11 cellular contexts compared by ENCODE assay signal in the genomic region with DNA sequence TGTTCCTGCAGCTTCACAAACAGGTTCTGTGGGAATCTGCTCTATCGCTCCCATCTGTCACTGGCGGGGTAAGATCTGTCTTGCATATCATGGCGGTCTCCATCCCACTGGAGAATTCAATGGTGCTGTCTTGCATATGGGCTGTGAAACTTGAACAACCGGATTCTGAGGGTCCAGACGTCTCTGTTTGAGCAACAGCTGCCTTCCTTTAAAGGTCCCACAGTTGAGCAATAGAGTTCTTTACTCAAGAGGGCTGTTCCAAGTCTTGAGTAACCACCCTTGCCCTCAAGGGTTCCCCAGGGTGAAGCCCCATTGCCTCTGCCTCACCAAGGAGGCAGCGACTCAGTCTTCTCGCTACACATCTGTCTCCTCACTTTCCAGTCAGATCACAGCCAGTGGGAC. TPM values are rescaled to one million over a fixed set of nuclear protein-coding genes. Genes with fewer than 3 reads are reported as not detected.
DNase-seq lines count a peak whose midpoint lies in the region; ATAC-seq, FAIRE-seq and TF ChIP-seq lines count a peak whose summit lies in the region.
"Had no signal": no experiment of that assay in that cellular context is flagged by ENCODE, and none has a peak within 500 bp of the region (broad histone marks: within the 10 kb centered on the region; RNA-seq: fewer than 3 reads in every experiment).

No MANE protein-coding gene starts in this region.

- H3K4me3 ChIP-seq in A549 (no peak overlapping the region), cardiac fibroblast (replicated peaks in 1 of 2; ENCODE audit: low read depth in 2 of 2, low read length in 2 of 2) (no peak overlapping the region), mesenchymal stem cell (ENCODE audit: insufficient read depth in 1 of 2, low read depth in 1 of 2, low read length in 2 of 2) (no peak overlapping the region)
- H3K4me3 ChIP-seq: spleen had no signal

- CTCF ChIA-PET in A549 (lab: Yijun Ruan, JAX), result interaction anchor here (2.1 to 2.2 kb wide), 2 partner anchors 150 to 164 kb away, joined by 4 to 9 read pairs; no protein-coding TSS in a partner anchor

- no peak overlapping the region for H2AFZ ChIP-seq in mesenchymal stem cell (ENCODE audit: low read depth, low read length)

- no peaks in the 10 kb centered on the region for H3K36me3 ChIP-seq in mesenchymal stem cell (ENCODE audit: control insufficient read depth in 1 of 2, insufficient read depth in 2 of 2, low read depth in 1 of 2, low read length in 2 of 2)
- H3K36me3 ChIP-seq: spleen had no signal

- H2AK5ac ChIP-seq in mesenchymal stem cell (ENCODE audit: low read length, severe bottlenecking), result no peak overlapping the region

- H3K18ac ChIP-seq in mesenchymal stem cell (ENCODE audit: low read depth in 1 of 2, low read length in 2 of 2), result no peak overlapping the region

- H4K91ac ChIP-seq in mesenchymal stem cell (ENCODE audit: low read length), result no peak overlapping the region

- peaks cover 28% of the 10 kb centered on the region for H3K4me1 ChIP-seq in A549
- peaks cover 2% of the 10 kb centered on the region for H3K4me1 ChIP-seq in mesenchymal stem cell (ENCODE audit: control insufficient read depth, insufficient read depth, low read depth, low read length)

- TF ChIP-seq CTCF in A549 (IDR thresholded peaks at IDR 0.05) (no peak), cardiac fibroblast (IDR thresholded peaks at IDR 0.05; ENCODE audit: low read depth, low read length) (no peak), GM10266 (IDR thresholded peaks at IDR 0.05; ENCODE audit: control insufficient read depth, insufficient read depth, low read depth, missing control alignments) (no peak)

- H3K4me2 ChIP-seq in A549, result peak overlapping the region; percentile 25; the same call in 2 of the 3 replicates
- no peak overlapping the region for H3K4me2 ChIP-seq in mesenchymal stem cell (ENCODE audit: low read length, poor library complexity, severe bottlenecking)

- no peak for TF ChIP-seq POLR2A in A549 (IDR thresholded peaks at IDR 0.05; ENCODE audit: low read length)

- POLR2A ChIA-PET in A549 (lab: Yijun Ruan, JAX), result no interaction called here

- H2BK5ac ChIP-seq in mesenchymal stem cell (ENCODE audit: low read depth, low read length, poor library complexity, severe bottlenecking), result no peak overlapping the region

- H2BK12ac ChIP-seq in mesenchymal stem cell (ENCODE audit: low read length in 2 of 2), result no peak overlapping the region

- DNase-seq in A549 (ENCODE audit: low read depth in 1 of 2, low spot score in 1 of 2) (no peak), HT-29 (ENCODE audit: low spot score) (peak; percentile 83), cardiac fibroblast (ENCODE audit: low read depth in 2 of 2) (peak; percentile 73 to 80), mesenchymal stem cell (peak; percentile 73), RPMI8226 (no peak), inferior parietal cortex (ENCODE audit: extremely low spot score) (no peak), GM10266 (ENCODE audit: extremely low spot score) (no peak)
- DNase-seq: NCI-H524 treated with DMSO at 0.1 percent for 48 hours, spleen had no signal

- no peak for FAIRE-seq in A549 (lab: Jason Lieb, UNC)

- no peak overlapping the region for H3K4ac ChIP-seq in mesenchymal stem cell (ENCODE audit: low read depth in 1 of 2, low read length in 2 of 2)

- TF ChIP-seq EP300 in A549 (IDR thresholded peaks at IDR 0.05), result no peak

- peaks cover 47% of the 10 kb centered on the region for H3K79me1 ChIP-seq in mesenchymal stem cell (replicated peaks; ENCODE audit: low read length, poor library complexity, severe bottlenecking)

- peak in 1 of 2 experiments; percentile 26; a peak in 1 of 6 replicates for ATAC-seq in A549
- no peak for ATAC-seq in HG03280 (IDR thresholded peaks at IDR 0.05; ENCODE audit: unreplicated experiment)
- ATAC-seq: stimulated activated memory B cell treated with anti-CD40 and anti-IgM and Interleukin-4, amounts not matched to agents 10 μg/mL and 1 μg/mL and 100 μg/mL, for 72 hours had no signal

- no peak for TF ChIP-seq RAD21 in A549 (conservative IDR thresholded peaks at IDR 0.05 in 1 of 2, IDR thresholded peaks at IDR 0.05 in 1 of 2)

- H2BK120ac ChIP-seq in mesenchymal stem cell (ENCODE audit: low read depth, low read length), result no peak overlapping the region

- no peak overlapping the region for H3K9ac ChIP-seq in mesenchymal stem cell (ENCODE audit: low read length)

- H3K23ac ChIP-seq in mesenchymal stem cell (ENCODE audit: low read length in 2 of 2), result no peak overlapping the region

- no peak overlapping the region for H3K14ac ChIP-seq in mesenchymal stem cell (ENCODE audit: low read length in 2 of 2)

- H3K27ac ChIP-seq in A549 (peak overlapping the region; percentile 17 to 28; a peak in 3 of 6 replicates), mesenchymal stem cell (ENCODE audit: low read length, poor library complexity, severe bottlenecking) (no peak overlapping the region)

- 82% methylated on average over 7 of the region's 7 CpGs for WGBS in A549 (ENCODE audit: missing lambda C conversion rate)
- WGBS in mesenchymal stem cell, result 90% methylated on average over 7 of the region's 7 CpGs

- no peaks in the 10 kb centered on the region for H3K9me3 ChIP-seq in A549
- peaks cover 5% of the 10 kb centered on the region for H3K9me3 ChIP-seq in mesenchymal stem cell (ENCODE audit: control insufficient read depth, low read length)

- no peaks in the 10 kb centered on the region for H3K27me3 ChIP-seq in mesenchymal stem cell (ENCODE audit: control insufficient read depth in 1 of 2, insufficient read depth in 1 of 2, low read length in 2 of 2)
- H3K27me3 ChIP-seq: spleen had no signal

- no peak overlapping the region for H2BK15ac ChIP-seq in mesenchymal stem cell (ENCODE audit: low read depth, poor library complexity, severe bottlenecking)

- H4K8ac ChIP-seq in mesenchymal stem cell (ENCODE audit: low read length), result no peak overlapping the region

TF ChIP-seq in A549, 52 proteins besides CTCF, POLR2A, EP300 and RAD21:
- TF ChIP-seq REST (IDR thresholded peaks at IDR 0.05) (no peak), CEBPB (IDR thresholded peaks at IDR 0.05) (peak; percentile 56 to 72; a peak in 3 of 4 replicates), JUN (IDR thresholded peaks at IDR 0.05) (0 out of 5 replicates have a peak, but pooled peaks of 1 of the 2 experiments have one; percentile 36)

RNA-seq across cellular contexts. Expression of gene ZFHX3, which starts 50.8 kb away (rescaled TPM):
- polyA plus RNA-seq in A549 (2011; rRNA removed) (6.5 and 11.0 TPM in 2 replicates), A549 (2017; fragmentation: RNase III; extraction: RNeasy Plus Mini Kit Qiagen cat#74134 plus additional on column Dnase treatment) (3.9 to 4.0 TPM (median 3.9 TPM) in 3 replicates)
- 2.9 and 4.0 TPM in 2 replicates for polyA plus RNA-seq in A549 (2012; cell fraction: cytosol; rRNA removed)
- polyA plus RNA-seq in A549 (2012; cell fraction: nucleus; rRNA removed), result 4.6 and 5.1 TPM in 2 replicates
- polyA minus RNA-seq in A549 (2011; rRNA and poly(A)+ RNA removed), result 25.9 and 28.7 TPM in 2 replicates
- total RNA-seq in HT-29 (2014; rRNA removed; shearing (Covaris generic)), result 2.6 and 3.5 TPM in 2 replicates
- 5.1 TPM for polyA plus RNA-seq in mesenchymal stem cell (2013, experiment 1 of 2)
- polyA plus RNA-seq in mesenchymal stem cell (2013, experiment 2 of 2), result 4.5 TPM

Comparison
In these comparisons a context has a peak if more than half of its experiments do, and no peak if none do; other contexts are left out.
1. DNase-seq: peak in HT-29 (single experiment), cardiac fibroblast (2 of 2) and mesenchymal stem cell (single experiment); none in A549 (0 of 2), RPMI8226 (single experiment), inferior parietal cortex (single experiment) and GM10266 (single experiment).